15 cellular contexts compared by ENCODE assay signal in the genomic region with DNA sequence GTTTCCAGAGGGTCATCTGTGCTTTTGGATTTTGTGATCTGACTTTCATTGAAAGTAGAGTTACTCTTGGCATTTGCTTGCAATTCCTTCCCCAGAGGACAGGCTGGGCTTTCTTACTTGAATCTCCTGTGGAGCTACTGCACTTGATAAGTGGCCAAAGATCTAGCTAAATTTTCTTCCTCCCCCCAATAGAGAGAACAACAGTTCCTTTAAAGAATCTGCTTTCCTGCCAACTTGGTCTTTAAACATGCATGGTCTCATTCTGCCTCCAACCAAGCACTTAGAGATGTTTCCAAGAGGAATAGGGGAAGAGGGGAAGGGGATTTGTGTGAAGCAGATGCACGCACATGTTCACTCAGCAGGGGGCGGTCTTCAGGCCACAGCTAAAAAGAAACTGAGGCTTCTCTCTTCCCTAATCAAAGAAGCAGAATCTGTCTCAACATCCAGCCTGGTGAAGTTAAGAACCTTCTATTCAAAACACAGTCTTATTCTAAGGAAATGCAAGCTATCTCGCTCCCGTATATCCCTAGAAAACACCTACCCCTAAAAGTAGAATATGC.
DNase-seq lines count a peak whose midpoint lies in the region; ATAC-seq and TF ChIP-seq lines count a peak whose summit lies in the region.
"Had no signal": no experiment of that assay in that cellular context is flagged by ENCODE, and none has a peak within 500 bp of the region (broad histone marks: within the 10 kb centered on the region; RNA-seq: fewer than 3 reads in every experiment).

No MANE protein-coding gene starts in this region.

- no peaks in the 10 kb centered on the region for H3K27me3 Mint-ChIP-seq in Caco-2 (ENCODE audit: insufficient read depth, unreplicated experiment)

- no peaks in the 10 kb centered on the region for H3K9me3 ChIP-seq in Panc1 (ENCODE audit: control insufficient read depth, insufficient read depth, low read depth, low read length)
- no peaks in the 10 kb centered on the region for H3K9me3 ChIP-seq in smooth muscle cell (replicated peaks; ENCODE audit: low read depth)
- no peaks in the 10 kb centered on the region for H3K9me3 ChIP-seq in Caco-2
- H3K9me3 ChIP-seq: heart right ventricle had no signal

- H3K4me2 ChIP-seq in smooth muscle cell: no peak overlapping the region

- no TSS peak for BruUV-seq in Panc1 (replicated peaks; lab: Mats Ljungman, UMichigan)
- no TSS peak for BruUV-seq in Caco-2 (replicated peaks; lab: Mats Ljungman, UMichigan)

- no peak overlapping the region for H3K4me3 ChIP-seq in GM12875 (ENCODE audit: low read depth, low read length)
- H3K4me3 ChIP-seq in Panc1 (ENCODE audit: low read depth in 2 of 2, low read length in 2 of 2): no peak overlapping the region
- no peak overlapping the region for H3K4me3 ChIP-seq in smooth muscle cell
- no peak overlapping the region for H3K4me3 ChIP-seq in Caco-2 (ENCODE audit: low read depth, low read length)
- H3K4me3 ChIP-seq: heart right ventricle, skin epidermis had no signal

- WGBS in smooth muscle cell (ENCODE audit: low lambda C conversion rate): 91% methylated on average over 4 of the region's 4 CpGs

- no peak overlapping the region for H2AFZ ChIP-seq in smooth muscle cell (ENCODE audit: low read depth)

- intact Hi-C loops in Panc1 (cut with micrococcal nuclease; ENCODE audit: unreplicated experiment): no loop called here
- intact Hi-C loops in Caco-2 (cut with micrococcal nuclease; ENCODE audit: unreplicated experiment): no loop called here

- POLR2A ChIA-PET in Panc1 (lab: Charles Lee) (no interaction called here), Caco-2 (lab: Charles Lee) (no interaction called here)

- no peaks in the 10 kb centered on the region for H3K79me2 ChIP-seq in smooth muscle cell (ENCODE audit: low read depth)

- CTCF ChIA-PET in Panc1 (lab: Charles Lee) (no interaction called here), Caco-2 (lab: Charles Lee) (interaction anchor here (1.9 kb wide), 1 partner anchor 14 kb away, joined by 9 read pairs; no protein-coding TSS in a partner anchor)

- TF ChIP-seq CTCF in GM12875 (IDR thresholded peaks at IDR 0.05; ENCODE audit: borderline replicate concordance, insufficient read depth, low read depth, low read length): peak; percentile 42; the same call in 1 of the 2 replicates
- TF ChIP-seq CTCF in Panc1 (IDR thresholded peaks at IDR 0.05): peak; percentile 25
- peak; percentile 15 for TF ChIP-seq CTCF in smooth muscle cell (IDR thresholded peaks at IDR 0.05; ENCODE audit: borderline replicate concordance, insufficient read depth, poor library complexity, severe bottlenecking)
- peak in 1 of 2 experiments; percentile 15 for TF ChIP-seq CTCF in Caco-2 (IDR thresholded peaks at IDR 0.05; ENCODE audit: insufficient read depth in 1 of 2, low read depth in 1 of 2, low read length in 1 of 2, severe bottlenecking in 1 of 2, unreplicated experiment in 1 of 2)

- no peak overlapping the region for H3K9ac ChIP-seq in smooth muscle cell (ENCODE audit: low read depth)

- in situ Hi-C loops in Panc1 (cut with HindIII; ENCODE audit: low pct_unique_long_range_greater_than_20kb, low sequenced_read_pairs): no loop called here

- H3K36me3 ChIP-seq in Panc1 (ENCODE audit: control insufficient read depth, insufficient read depth, low read length) (no peaks in the 10 kb centered on the region), smooth muscle cell (ENCODE audit: low read depth) (no peaks in the 10 kb centered on the region), Caco-2 (ENCODE audit: control insufficient read depth, insufficient read depth, low read length) (peaks cover 1% of the 10 kb centered on the region; the same call in 1 of the 2 replicates)
- H3K36me3 ChIP-seq: heart right ventricle had no signal

- no peaks in the 10 kb centered on the region for H3K4me1 ChIP-seq in Panc1 (ENCODE audit: control insufficient read depth, insufficient read depth, low read length)
- no peaks in the 10 kb centered on the region for H3K4me1 ChIP-seq in smooth muscle cell (ENCODE audit: low read depth)
- no peaks in the 10 kb centered on the region for H3K4me1 ChIP-seq in Caco-2

- H3K9me3 Mint-ChIP-seq in Caco-2 (ENCODE audit: unreplicated experiment): no peaks in the 10 kb centered on the region
- H3K9me3 Mint-ChIP-seq: activated T-cell treated with anti-CD3 and anti-CD28 coated beads, Interleukin-2, amount 50 U/mL, for 72 hours; natural killer cell had no signal

- no peak for ATAC-seq in Panc1
- ATAC-seq in left lobe of liver: no peak
- ATAC-seq in activated CD4-positive, CD25-positive, alpha-beta regulatory T cell treated with anti-CD3 and anti-CD28 coated beads, Interleukin-2, amount 50 U/mL, for 24 hours: no peak
- ATAC-seq: activated T-cell treated with anti-CD3 and anti-CD28 coated beads, Interleukin-2, amount 50 U/mL, for 72 hours; heart right ventricle; natural killer cell had no signal

- H3K27ac ChIP-seq in Panc1 (ENCODE audit: low read length): no peak overlapping the region
- no peak overlapping the region for H3K27ac ChIP-seq in smooth muscle cell (ENCODE audit: low read depth)
- H3K27ac ChIP-seq: heart right ventricle, skin epidermis had no signal

- H3F3A ChIP-seq in smooth muscle cell (ENCODE audit: low read depth): no peaks in the 10 kb centered on the region

- peaks cover 27% of the 10 kb centered on the region for H4K20me1 ChIP-seq in smooth muscle cell (ENCODE audit: low read depth)

- H3K27ac Mint-ChIP-seq in Caco-2 (ENCODE audit: unreplicated experiment): no peak overlapping the region
- H3K27ac Mint-ChIP-seq: activated T-cell treated with anti-CD3 and anti-CD28 coated beads, Interleukin-2, amount 50 U/mL, for 72 hours; natural killer cell had no signal

- no peaks in the 10 kb centered on the region for H3K27me3 ChIP-seq in Panc1 (ENCODE audit: control insufficient read depth, insufficient read depth, low read length)
- no peaks in the 10 kb centered on the region for H3K27me3 ChIP-seq in smooth muscle cell (ENCODE audit: low read depth)
- H3K27me3 ChIP-seq in Caco-2 (replicated peaks; ENCODE audit: control insufficient read depth, insufficient read depth, low read length): no peaks in the 10 kb centered on the region
- H3K27me3 ChIP-seq: heart right ventricle had no signal

- no peak overlapping the region for H3K4me3 Mint-ChIP-seq in Caco-2 (ENCODE audit: unreplicated experiment)
- H3K4me3 Mint-ChIP-seq: activated T-cell treated with anti-CD3 and anti-CD28 coated beads, Interleukin-2, amount 50 U/mL, for 72 hours; natural killer cell had no signal

- H3K36me3 Mint-ChIP-seq in Caco-2 (ENCODE audit: insufficient read depth, unreplicated experiment): peaks cover 29% of the 10 kb centered on the region
- H3K36me3 Mint-ChIP-seq: natural killer cell had no signal

- DNase-seq in Panc1 (ENCODE audit: low read depth, low spot score) (no peak), fibroblast of peridontal ligament (ENCODE audit: extremely low read depth) (peak; percentile 63), smooth muscle cell (lab: John Stamatoyannopoulos, UW; ENCODE audit: unreplicated experiment) (no peak), Caco-2 (no peak), left lobe of liver (ENCODE audit: low spot score) (no peak)
- DNase-seq: activated CD4-positive, CD25-positive, alpha-beta regulatory T cell treated with anti-CD3 and anti-CD28 coated beads, Interleukin-2, amount 50 U/mL, for 72 hours; activated T-cell treated with anti-CD3 and anti-CD28 coated beads, Interleukin-2, amount 50 U/mL, for 72 hours; effector memory CD4-positive, alpha-beta T cell; heart right ventricle; natural killer cell; NCI-H1092; SW 1271 had no signal

- H3K4me1 Mint-ChIP-seq in Caco-2 (ENCODE audit: low read depth, unreplicated experiment): peaks cover 6% of the 10 kb centered on the region
